1 cellular context compared by ENCODE assay signal in the genomic region with DNA sequence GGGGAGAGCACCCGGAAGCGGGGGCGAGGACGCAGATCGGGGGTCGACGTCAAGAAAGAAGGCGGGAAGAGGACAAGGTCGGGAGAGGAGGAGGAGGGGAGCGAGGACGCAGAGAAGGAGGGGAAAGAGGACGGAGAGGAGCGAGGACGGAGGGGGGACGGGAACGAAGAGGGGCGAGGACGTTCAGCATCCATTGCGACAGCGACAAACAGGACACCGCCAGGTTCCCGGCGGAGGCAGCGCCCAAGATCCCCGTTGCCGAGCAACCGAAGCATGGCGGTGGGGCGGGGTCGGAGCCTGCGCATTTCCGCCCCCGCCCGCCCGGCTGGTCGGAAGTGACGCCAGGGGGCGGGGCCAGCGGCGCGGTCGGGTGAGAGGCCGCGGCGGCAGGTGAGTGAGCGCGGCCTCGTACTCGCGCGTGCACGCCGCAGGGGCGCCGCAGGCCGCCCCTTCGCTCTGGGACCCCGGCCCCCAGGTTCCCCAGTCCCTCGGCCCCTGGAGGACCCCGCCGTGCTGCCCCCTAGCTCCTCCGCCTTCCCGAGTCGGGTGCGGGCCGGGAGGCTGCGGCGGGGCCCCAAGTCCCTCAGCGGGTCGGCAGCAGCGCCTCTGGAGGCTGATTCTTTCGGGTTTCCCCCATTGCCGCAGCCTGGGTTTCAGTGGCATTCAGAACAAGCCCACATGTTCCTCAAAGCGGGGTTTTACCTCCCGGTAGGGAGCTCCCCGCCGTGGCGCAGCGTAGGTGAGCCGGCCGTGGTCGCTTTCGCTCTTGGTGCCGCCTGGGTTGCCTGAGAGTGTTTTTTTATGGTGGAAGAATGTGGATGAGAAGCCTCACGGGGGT.
TF ChIP-seq lines count a peak whose summit lies in the region.

A gene with protein sequence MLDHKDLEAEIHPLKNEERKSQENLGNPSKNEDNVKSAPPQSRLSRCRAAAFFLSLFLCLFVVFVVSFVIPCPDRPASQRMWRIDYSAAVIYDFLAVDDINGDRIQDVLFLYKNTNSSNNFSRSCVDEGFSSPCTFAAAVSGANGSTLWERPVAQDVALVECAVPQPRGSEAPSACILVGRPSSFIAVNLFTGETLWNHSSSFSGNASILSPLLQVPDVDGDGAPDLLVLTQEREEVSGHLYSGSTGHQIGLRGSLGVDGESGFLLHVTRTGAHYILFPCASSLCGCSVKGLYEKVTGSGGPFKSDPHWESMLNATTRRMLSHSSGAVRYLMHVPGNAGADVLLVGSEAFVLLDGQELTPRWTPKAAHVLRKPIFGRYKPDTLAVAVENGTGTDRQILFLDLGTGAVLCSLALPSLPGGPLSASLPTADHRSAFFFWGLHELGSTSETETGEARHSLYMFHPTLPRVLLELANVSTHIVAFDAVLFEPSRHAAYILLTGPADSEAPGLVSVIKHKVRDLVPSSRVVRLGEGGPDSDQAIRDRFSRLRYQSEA (plus strand): TSS at position 354 of the 838 bp plus-strand sequence. CDS start 19,593 bp downstream, outside the sequence.

TF ChIP-seq in K562, 482 proteins besides CTCF, POLR2A, EP300 and RAD21 (continued from another document and continues in another):
- TF ChIP-seq, protein P1, sequence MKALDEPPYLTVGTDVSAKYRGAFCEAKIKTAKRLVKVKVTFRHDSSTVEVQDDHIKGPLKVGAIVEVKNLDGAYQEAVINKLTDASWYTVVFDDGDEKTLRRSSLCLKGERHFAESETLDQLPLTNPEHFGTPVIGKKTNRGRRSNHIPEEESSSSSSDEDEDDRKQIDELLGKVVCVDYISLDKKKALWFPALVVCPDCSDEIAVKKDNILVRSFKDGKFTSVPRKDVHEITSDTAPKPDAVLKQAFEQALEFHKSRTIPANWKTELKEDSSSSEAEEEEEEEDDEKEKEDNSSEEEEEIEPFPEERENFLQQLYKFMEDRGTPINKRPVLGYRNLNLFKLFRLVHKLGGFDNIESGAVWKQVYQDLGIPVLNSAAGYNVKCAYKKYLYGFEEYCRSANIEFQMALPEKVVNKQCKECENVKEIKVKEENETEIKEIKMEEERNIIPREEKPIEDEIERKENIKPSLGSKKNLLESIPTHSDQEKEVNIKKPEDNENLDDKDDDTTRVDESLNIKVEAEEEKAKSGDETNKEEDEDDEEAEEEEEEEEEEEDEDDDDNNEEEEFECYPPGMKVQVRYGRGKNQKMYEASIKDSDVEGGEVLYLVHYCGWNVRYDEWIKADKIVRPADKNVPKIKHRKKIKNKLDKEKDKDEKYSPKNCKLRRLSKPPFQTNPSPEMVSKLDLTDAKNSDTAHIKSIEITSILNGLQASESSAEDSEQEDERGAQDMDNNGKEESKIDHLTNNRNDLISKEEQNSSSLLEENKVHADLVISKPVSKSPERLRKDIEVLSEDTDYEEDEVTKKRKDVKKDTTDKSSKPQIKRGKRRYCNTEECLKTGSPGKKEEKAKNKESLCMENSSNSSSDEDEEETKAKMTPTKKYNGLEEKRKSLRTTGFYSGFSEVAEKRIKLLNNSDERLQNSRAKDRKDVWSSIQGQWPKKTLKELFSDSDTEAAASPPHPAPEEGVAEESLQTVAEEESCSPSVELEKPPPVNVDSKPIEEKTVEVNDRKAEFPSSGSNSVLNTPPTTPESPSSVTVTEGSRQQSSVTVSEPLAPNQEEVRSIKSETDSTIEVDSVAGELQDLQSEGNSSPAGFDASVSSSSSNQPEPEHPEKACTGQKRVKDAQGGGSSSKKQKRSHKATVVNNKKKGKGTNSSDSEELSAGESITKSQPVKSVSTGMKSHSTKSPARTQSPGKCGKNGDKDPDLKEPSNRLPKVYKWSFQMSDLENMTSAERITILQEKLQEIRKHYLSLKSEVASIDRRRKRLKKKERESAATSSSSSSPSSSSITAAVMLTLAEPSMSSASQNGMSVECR (CRISPR knock-in tag; IDR thresholded peaks at IDR 0.05) = no peak
- TF ChIP-seq, protein P2, sequence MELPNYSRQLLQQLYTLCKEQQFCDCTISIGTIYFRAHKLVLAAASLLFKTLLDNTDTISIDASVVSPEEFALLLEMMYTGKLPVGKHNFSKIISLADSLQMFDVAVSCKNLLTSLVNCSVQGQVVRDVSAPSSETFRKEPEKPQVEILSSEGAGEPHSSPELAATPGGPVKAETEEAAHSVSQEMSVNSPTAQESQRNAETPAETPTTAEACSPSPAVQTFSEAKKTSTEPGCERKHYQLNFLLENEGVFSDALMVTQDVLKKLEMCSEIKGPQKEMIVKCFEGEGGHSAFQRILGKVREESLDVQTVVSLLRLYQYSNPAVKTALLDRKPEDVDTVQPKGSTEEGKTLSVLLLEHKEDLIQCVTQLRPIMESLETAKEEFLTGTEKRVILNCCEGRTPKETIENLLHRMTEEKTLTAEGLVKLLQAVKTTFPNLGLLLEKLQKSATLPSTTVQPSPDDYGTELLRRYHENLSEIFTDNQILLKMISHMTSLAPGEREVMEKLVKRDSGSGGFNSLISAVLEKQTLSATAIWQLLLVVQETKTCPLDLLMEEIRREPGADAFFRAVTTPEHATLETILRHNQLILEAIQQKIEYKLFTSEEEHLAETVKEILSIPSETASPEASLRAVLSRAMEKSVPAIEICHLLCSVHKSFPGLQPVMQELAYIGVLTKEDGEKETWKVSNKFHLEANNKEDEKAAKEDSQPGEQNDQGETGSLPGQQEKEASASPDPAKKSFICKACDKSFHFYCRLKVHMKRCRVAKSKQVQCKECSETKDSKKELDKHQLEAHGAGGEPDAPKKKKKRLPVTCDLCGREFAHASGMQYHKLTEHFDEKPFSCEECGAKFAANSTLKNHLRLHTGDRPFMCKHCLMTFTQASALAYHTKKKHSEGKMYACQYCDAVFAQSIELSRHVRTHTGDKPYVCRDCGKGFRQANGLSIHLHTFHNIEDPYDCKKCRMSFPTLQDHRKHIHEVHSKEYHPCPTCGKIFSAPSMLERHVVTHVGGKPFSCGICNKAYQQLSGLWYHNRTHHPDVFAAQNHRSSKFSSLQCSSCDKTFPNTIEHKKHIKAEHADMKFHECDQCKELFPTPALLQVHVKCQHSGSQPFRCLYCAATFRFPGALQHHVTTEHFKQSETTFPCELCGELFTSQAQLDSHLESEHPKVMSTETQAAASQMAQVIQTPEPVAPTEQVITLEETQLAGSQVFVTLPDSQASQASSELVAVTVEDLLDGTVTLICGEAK (IDR thresholded peaks at IDR 0.05) = peak; percentile 92
- TF ChIP-seq, protein P2 (CRISPR knock-in tag; IDR thresholded peaks at IDR 0.05) = no peak
- TF ChIP-seq TAF15 (IDR thresholded peaks at IDR 0.05; ENCODE audit: low read depth, low read length) = no peak
- no peak for TF ChIP-seq RHOXF2B (CRISPR knock-in tag; conservative IDR thresholded peaks at IDR 0.05)
- TF ChIP-seq ETV5 (CRISPR knock-in tag; IDR thresholded peaks at IDR 0.05; ENCODE audit: low read depth) = 0 out of 2 replicates have a peak, but pooled peaks have one; percentile 14
- TF ChIP-seq, protein P3, sequence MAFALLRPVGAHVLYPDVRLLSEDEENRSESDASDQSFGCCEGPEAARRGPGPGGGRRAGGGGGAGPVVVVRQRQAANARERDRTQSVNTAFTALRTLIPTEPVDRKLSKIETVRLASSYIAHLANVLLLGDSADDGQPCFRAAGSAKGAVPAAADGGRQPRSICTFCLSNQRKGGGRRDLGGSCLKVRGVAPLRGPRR (CRISPR knock-in tag; IDR thresholded peaks at IDR 0.05) = no peak
- no peak for TF ChIP-seq ZNF347 (CRISPR knock-in tag; IDR thresholded peaks at IDR 0.05; ENCODE audit: low read depth)
- TF ChIP-seq, protein P4, sequence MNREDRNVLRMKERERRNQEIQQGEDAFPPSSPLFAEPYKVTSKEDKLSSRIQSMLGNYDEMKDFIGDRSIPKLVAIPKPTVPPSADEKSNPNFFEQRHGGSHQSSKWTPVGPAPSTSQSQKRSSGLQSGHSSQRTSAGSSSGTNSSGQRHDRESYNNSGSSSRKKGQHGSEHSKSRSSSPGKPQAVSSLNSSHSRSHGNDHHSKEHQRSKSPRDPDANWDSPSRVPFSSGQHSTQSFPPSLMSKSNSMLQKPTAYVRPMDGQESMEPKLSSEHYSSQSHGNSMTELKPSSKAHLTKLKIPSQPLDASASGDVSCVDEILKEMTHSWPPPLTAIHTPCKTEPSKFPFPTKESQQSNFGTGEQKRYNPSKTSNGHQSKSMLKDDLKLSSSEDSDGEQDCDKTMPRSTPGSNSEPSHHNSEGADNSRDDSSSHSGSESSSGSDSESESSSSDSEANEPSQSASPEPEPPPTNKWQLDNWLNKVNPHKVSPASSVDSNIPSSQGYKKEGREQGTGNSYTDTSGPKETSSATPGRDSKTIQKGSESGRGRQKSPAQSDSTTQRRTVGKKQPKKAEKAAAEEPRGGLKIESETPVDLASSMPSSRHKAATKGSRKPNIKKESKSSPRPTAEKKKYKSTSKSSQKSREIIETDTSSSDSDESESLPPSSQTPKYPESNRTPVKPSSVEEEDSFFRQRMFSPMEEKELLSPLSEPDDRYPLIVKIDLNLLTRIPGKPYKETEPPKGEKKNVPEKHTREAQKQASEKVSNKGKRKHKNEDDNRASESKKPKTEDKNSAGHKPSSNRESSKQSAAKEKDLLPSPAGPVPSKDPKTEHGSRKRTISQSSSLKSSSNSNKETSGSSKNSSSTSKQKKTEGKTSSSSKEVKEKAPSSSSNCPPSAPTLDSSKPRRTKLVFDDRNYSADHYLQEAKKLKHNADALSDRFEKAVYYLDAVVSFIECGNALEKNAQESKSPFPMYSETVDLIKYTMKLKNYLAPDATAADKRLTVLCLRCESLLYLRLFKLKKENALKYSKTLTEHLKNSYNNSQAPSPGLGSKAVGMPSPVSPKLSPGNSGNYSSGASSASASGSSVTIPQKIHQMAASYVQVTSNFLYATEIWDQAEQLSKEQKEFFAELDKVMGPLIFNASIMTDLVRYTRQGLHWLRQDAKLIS (CRISPR knock-in tag; IDR thresholded peaks at IDR 0.05) = no peak; the same call in 1 of the 2 replicates
- no peak for TF ChIP-seq PHB2 (IDR thresholded peaks at IDR 0.05; ENCODE audit: low read depth)
- TF ChIP-seq CREBBP (IDR thresholded peaks at IDR 0.05; ENCODE audit: low read depth, low read length) = no peak
- peak; percentile 96 for TF ChIP-seq ZC3H4 (CRISPR knock-in tag; IDR thresholded peaks at IDR 0.05; ENCODE audit: borderline replicate concordance)
- peak; percentile 85 for TF ChIP-seq ELF4 (CRISPR knock-in tag; IDR thresholded peaks at IDR 0.05)
- TF ChIP-seq SMARCC2 (IDR thresholded peaks at IDR 0.05; ENCODE audit: low read depth) = no peak; the same call in 1 of the 2 replicates
- no peak for TF ChIP-seq ZKSCAN8 (CRISPR knock-in tag; IDR thresholded peaks at IDR 0.05)
- TF ChIP-seq, protein P5, sequence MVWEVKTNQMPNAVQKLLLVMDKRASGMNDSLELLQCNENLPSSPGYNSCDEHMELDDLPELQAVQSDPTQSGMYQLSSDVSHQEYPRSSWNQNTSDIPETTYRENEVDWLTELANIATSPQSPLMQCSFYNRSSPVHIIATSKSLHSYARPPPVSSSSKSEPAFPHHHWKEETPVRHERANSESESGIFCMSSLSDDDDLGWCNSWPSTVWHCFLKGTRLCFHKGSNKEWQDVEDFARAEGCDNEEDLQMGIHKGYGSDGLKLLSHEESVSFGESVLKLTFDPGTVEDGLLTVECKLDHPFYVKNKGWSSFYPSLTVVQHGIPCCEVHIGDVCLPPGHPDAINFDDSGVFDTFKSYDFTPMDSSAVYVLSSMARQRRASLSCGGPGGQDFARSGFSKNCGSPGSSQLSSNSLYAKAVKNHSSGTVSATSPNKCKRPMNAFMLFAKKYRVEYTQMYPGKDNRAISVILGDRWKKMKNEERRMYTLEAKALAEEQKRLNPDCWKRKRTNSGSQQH (CRISPR knock-in tag; IDR thresholded peaks at IDR 0.05) = no peak
- no peak for TF ChIP-seq ZNF583 (CRISPR knock-in tag; IDR thresholded peaks at IDR 0.05)
- peak in 1 of 2 experiments; percentile 24; a peak in 1 of 4 replicates for TF ChIP-seq ARNT (IDR thresholded peaks at IDR 0.05)
- no peak for TF ChIP-seq ADNP (tag; IDR thresholded peaks at IDR 0.05)
- TF ChIP-seq DACH1 (IDR thresholded peaks at IDR 0.05; ENCODE audit: partially characterized antibody) = no peak
- peak; percentile 99 for TF ChIP-seq EGR1 (conservative IDR thresholded peaks at IDR 0.05)
- TF ChIP-seq, protein P6, sequence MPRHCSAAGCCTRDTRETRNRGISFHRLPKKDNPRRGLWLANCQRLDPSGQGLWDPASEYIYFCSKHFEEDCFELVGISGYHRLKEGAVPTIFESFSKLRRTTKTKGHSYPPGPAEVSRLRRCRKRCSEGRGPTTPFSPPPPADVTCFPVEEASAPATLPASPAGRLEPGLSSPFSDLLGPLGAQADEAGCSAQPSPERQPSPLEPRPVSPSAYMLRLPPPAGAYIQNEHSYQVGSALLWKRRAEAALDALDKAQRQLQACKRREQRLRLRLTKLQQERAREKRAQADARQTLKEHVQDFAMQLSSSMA (CRISPR knock-in tag; IDR thresholded peaks at IDR 0.05) = no peak
- TF ChIP-seq PHF8 (IDR thresholded peaks at IDR 0.05; ENCODE audit: borderline replicate concordance, low read length) = peak; percentile 79; the same call in 1 of the 2 replicates
- TF ChIP-seq, protein P7, sequence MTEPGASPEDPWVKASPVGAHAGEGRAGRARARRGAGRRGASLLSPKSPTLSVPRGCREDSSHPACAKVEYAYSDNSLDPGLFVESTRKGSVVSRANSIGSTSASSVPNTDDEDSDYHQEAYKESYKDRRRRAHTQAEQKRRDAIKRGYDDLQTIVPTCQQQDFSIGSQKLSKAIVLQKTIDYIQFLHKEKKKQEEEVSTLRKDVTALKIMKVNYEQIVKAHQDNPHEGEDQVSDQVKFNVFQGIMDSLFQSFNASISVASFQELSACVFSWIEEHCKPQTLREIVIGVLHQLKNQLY (CRISPR knock-in tag; conservative IDR thresholded peaks at IDR 0.05) = no peak
